8 cellular contexts compared by ENCODE assay signal in genomic region chr1:205319081-205320018, GRCh38. TPM values are rescaled to one million over a fixed set of nuclear protein-coding genes. Genes with fewer than 3 reads are reported as not detected.
A peak's percentile ranks its signal among the peaks of the same experiment; 100 is the strongest.
DNase-seq lines count a peak whose midpoint lies in the region; ATAC-seq, FAIRE-seq and TF ChIP-seq lines count a peak whose summit lies in the region.

No MANE protein-coding gene starts in this region.

- no peak for ATAC-seq in HG03571 (IDR thresholded peaks at IDR 0.05; ENCODE audit: unreplicated experiment)
- no peak for ATAC-seq in GM21390 (IDR thresholded peaks at IDR 0.05; ENCODE audit: unreplicated experiment)

- no peaks in the 10 kb centered on the region for H3K9me3 ChIP-seq in astrocyte (ENCODE audit: insufficient read depth, low read depth, low read length)
- H3K9me3 ChIP-seq in iPS-20b (ENCODE audit: insufficient read depth, low read depth, low read length) = no peaks in the 10 kb centered on the region
- no peaks in the 10 kb centered on the region for H3K9me3 ChIP-seq in smooth muscle cell (replicated peaks; ENCODE audit: low read depth)

- H3K4me3 ChIP-seq in astrocyte (ENCODE audit: insufficient read depth, low read depth, low read length) = peak overlapping the region; percentile 60
- peak overlapping the region; percentile 93 for H3K4me3 ChIP-seq in iPS-20b (ENCODE audit: low read length)
- H3K4me3 ChIP-seq in smooth muscle cell = peak overlapping the region; percentile 83

- H3K36me3 ChIP-seq in astrocyte (ENCODE audit: insufficient read depth, low read length) (no peaks in the 10 kb centered on the region), iPS-20b (ENCODE audit: insufficient read depth, low read depth, low read length) (no peaks in the 10 kb centered on the region), smooth muscle cell (ENCODE audit: low read depth) (no peaks in the 10 kb centered on the region)

- peak overlapping the region; percentile 57 for H3K9ac ChIP-seq in astrocyte (ENCODE audit: low read length)
- H3K9ac ChIP-seq in iPS-20b (ENCODE audit: low read depth, low read length) = no peak overlapping the region
- no peak overlapping the region for H3K9ac ChIP-seq in smooth muscle cell (ENCODE audit: low read depth)

- H4K20me1 ChIP-seq in astrocyte (ENCODE audit: insufficient read depth, low read length) (peaks cover 64% of the 10 kb centered on the region), smooth muscle cell (ENCODE audit: low read depth) (peaks cover 67% of the 10 kb centered on the region)

- H3K27ac Mint-ChIP-seq in astrocyte (ENCODE audit: unreplicated experiment) = peak overlapping the region; percentile 48

- no peak for FAIRE-seq in astrocyte (lab: Jason Lieb, UNC)

- no peaks in the 10 kb centered on the region for H3F3A ChIP-seq in smooth muscle cell (ENCODE audit: low read depth)

- no peak overlapping the region for H2AFZ ChIP-seq in astrocyte (ENCODE audit: low read depth, low read length)
- no peak overlapping the region for H2AFZ ChIP-seq in smooth muscle cell (ENCODE audit: low read depth)

- H3K4me1 Mint-ChIP-seq in astrocyte (ENCODE audit: low read depth, unreplicated experiment) = peaks cover 44% of the 10 kb centered on the region

- H3K79me2 ChIP-seq in astrocyte (ENCODE audit: insufficient read depth, low read length) (peaks cover 73% of the 10 kb centered on the region), smooth muscle cell (ENCODE audit: low read depth) (peaks cover 68% of the 10 kb centered on the region)

- H3K4me3 Mint-ChIP-seq in astrocyte (ENCODE audit: unreplicated experiment) = peak overlapping the region; percentile 99

- TF ChIP-seq CTCF in astrocyte (IDR thresholded peaks at IDR 0.05; ENCODE audit: insufficient read depth, low read depth, low read length) (no peak), smooth muscle cell (IDR thresholded peaks at IDR 0.05; ENCODE audit: borderline replicate concordance, insufficient read depth, poor library complexity, severe bottlenecking) (no peak)

- H3K27ac ChIP-seq in astrocyte (ENCODE audit: low read depth, low read length) (no peak overlapping the region), iPS-20b (ENCODE audit: low read length) (no peak overlapping the region), smooth muscle cell (ENCODE audit: low read depth) (no peak overlapping the region)

- 45% methylated on average over 6 of the region's 6 CpGs for WGBS in smooth muscle cell (ENCODE audit: low lambda C conversion rate)

- no peaks in the 10 kb centered on the region for H3K27me3 Mint-ChIP-seq in astrocyte (ENCODE audit: low read depth, unreplicated experiment)

- peaks cover 7% of the 10 kb centered on the region for H3K9me3 Mint-ChIP-seq in astrocyte (ENCODE audit: unreplicated experiment)

- peak overlapping the region; percentile 99 for H3K4me2 ChIP-seq in astrocyte (ENCODE audit: low read length)
- H3K4me2 ChIP-seq in smooth muscle cell = peak overlapping the region; percentile 94

- H3K27me3 ChIP-seq in astrocyte (ENCODE audit: insufficient read depth, low read length) (no peaks in the 10 kb centered on the region), iPS-20b (ENCODE audit: insufficient read depth, low read length) (peaks cover 7% of the 10 kb centered on the region; the same call in 1 of the 2 replicates), smooth muscle cell (ENCODE audit: low read depth) (no peaks in the 10 kb centered on the region)

- H3K4me1 ChIP-seq in astrocyte (ENCODE audit: insufficient read depth, low read length) = peaks cover 43% of the 10 kb centered on the region
- peaks cover 51% of the 10 kb centered on the region for H3K4me1 ChIP-seq in iPS-20b (ENCODE audit: insufficient read depth, low read length)
- peaks cover 60% of the 10 kb centered on the region for H3K4me1 ChIP-seq in smooth muscle cell (ENCODE audit: low read depth)

- DNase-seq in activated CD8-positive, alpha-beta memory T cell treated with anti-CD3 and anti-CD28 coated beads, Interleukin-2, amount 50 U/mL, for 48 hours = peak; percentile 61
- DNase-seq in activated CD8-positive, alpha-beta memory T cell treated with anti-CD3 and anti-CD28 coated beads for 24 hours = no peak
- DNase-seq in NCI-H82 treated with DMSO at 0.1 percent for 48 hours (lab: John Stamatoyannopoulos, UW; ENCODE audit: unreplicated experiment) (peak; percentile 33), astrocyte (ENCODE audit: low read depth) (peak; percentile 69), smooth muscle cell (lab: John Stamatoyannopoulos, UW; ENCODE audit: unreplicated experiment) (no peak)

- peaks cover 21% of the 10 kb centered on the region for H3K36me3 Mint-ChIP-seq in astrocyte (ENCODE audit: low read depth, unreplicated experiment)

RNA-seq across cellular contexts. Expression of gene NUAK2, which starts 2.2 kb away (rescaled TPM):
- total RNA-seq in astrocyte (35.3 and 49.4 TPM in 2 replicates), smooth muscle cell (6.6 and 11.3 TPM in 2 replicates)
- polyA plus RNA-seq in smooth muscle cell = 15.8 and 16.8 TPM in 2 replicates

RNA-seq across cellular contexts. Expression of gene KLHDC8A, which starts 37.4 kb away (rescaled TPM):
- total RNA-seq in astrocyte (0.39 and 0.50 TPM in 2 replicates), smooth muscle cell (0.54 TPM in 1 of 2 replicates, not detected in the other)
- polyA plus RNA-seq in smooth muscle cell = 0.33 and 0.84 TPM in 2 replicates

Comparison
In these comparisons a context has a peak if more than half of its experiments do, and no peak if none do; other contexts are left out.
1. DNase-seq: peak in activated CD8-positive, alpha-beta memory T cell treated with anti-CD3 and anti-CD28 coated beads, Interleukin-2, amount 50 U/mL, for 48 hours (single experiment), NCI-H82 treated with DMSO at 0.1 percent for 48 hours (single experiment) and astrocyte (single experiment); none in activated CD8-positive, alpha-beta memory T cell treated with anti-CD3 and anti-CD28 coated beads for 24 hours (single experiment) and smooth muscle cell (single experiment).
2. Peak in every context shown above with its lines, with median percentiles within 50 percentile points of each other: H3K4me3 ChIP-seq.